In the genomic region with DNA sequence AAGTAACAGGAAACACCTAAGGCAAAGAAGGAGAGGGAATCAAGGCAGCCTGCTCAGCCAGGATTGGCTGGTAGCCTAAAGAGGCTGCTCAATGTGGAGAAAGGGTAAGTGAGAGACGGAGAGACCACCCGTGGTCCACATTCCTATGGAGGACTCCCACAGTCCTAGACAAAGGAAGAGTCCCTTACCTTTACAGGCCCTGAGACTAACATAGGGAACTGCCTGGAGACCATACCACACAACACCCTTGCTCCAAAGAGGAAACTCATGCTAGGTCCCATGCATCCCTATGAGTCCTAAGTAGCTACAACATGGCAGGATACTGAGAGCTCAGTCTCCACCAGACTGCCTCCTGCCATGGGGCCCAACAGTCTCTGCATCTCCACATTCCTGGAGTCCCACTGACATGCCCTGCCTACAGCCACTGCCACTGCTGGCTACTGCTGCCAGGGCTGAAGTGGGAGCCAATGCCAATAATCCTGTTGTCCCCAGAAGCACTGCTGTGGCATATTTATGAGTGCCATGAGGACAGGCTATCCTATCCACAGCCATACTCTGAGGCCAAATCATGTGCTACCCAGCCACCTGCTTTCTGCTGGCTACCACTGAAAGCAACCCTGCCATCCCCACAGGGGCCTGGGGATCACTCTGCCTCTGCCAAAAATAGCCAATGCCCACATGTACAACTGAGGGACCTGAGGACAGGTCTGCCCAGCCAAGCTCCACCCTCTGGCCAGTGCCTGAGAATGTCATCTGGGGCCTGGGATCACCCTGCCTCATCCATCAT, we compare ENCODE assay signal across 2 cellular contexts.
TF ChIP-seq lines count a peak whose summit lies in the region.

No MANE protein-coding gene starts in this region.

TF ChIP-seq in GM23338, 12 proteins besides CTCF, POLR2A, EP300 and RAD21:
- TF ChIP-seq, protein P1, sequence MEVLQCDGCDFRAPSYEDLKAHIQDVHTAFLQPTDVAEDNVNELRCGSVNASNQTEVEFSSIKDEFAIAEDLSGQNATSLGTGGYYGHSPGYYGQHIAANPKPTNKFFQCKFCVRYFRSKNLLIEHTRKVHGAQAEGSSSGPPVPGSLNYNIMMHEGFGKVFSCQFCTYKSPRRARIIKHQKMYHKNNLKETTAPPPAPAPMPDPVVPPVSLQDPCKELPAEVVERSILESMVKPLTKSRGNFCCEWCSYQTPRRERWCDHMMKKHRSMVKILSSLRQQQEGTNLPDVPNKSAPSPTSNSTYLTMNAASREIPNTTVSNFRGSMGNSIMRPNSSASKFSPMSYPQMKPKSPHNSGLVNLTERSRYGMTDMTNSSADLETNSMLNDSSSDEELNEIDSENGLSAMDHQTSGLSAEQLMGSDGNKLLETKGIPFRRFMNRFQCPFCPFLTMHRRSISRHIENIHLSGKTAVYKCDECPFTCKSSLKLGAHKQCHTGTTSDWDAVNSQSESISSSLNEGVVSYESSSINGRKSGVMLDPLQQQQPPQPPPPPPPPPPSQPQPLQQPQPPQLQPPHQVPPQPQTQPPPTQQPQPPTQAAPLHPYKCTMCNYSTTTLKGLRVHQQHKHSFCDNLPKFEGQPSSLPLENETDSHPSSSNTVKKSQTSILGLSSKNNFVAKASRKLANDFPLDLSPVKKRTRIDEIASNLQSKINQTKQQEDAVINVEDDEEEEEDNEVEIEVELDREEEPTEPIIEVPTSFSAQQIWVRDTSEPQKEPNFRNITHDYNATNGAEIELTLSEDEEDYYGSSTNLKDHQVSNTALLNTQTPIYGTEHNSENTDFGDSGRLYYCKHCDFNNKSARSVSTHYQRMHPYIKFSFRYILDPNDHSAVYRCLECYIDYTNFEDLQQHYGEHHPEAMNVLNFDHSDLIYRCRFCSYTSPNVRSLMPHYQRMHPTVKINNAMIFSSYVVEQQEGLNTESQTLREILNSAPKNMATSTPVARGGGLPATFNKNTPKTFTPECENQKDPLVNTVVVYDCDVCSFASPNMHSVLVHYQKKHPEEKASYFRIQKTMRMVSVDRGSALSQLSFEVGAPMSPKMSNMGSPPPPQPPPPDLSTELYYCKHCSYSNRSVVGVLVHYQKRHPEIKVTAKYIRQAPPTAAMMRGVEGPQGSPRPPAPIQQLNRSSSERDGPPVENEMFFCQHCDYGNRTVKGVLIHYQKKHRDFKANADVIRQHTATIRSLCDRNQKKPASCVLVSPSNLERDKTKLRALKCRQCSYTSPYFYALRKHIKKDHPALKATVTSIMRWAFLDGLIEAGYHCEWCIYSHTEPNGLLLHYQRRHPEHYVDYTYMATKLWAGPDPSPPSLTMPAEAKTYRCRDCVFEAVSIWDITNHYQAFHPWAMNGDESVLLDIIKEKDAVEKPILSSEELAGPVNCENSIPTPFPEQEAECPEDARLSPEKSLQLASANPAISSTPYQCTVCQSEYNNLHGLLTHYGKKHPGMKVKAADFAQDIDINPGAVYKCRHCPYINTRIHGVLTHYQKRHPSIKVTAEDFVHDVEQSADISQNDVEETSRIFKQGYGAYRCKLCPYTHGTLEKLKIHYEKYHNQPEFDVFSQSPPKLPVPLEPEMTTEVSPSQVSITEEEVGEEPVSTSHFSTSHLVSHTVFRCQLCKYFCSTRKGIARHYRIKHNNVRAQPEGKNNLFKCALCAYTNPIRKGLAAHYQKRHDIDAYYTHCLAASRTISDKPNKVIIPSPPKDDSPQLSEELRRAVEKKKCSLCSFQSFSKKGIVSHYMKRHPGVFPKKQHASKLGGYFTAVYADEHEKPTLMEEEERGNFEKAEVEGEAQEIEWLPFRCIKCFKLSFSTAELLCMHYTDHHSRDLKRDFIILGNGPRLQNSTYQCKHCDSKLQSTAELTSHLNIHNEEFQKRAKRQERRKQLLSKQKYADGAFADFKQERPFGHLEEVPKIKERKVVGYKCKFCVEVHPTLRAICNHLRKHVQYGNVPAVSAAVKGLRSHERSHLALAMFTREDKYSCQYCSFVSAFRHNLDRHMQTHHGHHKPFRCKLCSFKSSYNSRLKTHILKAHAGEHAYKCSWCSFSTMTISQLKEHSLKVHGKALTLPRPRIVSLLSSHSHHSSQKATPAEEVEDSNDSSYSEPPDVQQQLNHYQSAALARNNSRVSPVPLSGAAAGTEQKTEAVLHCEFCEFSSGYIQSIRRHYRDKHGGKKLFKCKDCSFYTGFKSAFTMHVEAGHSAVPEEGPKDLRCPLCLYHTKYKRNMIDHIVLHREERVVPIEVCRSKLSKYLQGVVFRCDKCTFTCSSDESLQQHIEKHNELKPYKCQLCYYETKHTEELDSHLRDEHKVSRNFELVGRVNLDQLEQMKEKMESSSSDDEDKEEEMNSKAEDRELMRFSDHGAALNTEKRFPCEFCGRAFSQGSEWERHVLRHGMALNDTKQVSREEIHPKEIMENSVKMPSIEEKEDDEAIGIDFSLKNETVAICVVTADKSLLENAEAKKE (CRISPR knock-in tag; IDR thresholded peaks at IDR 0.05): 0 out of 2 replicates have a peak, but pooled peaks have one; percentile 27
- TF ChIP-seq NANOG (IDR thresholded peaks at IDR 0.05; ENCODE audit: borderline replicate concordance) (no peak), EZH2 (IDR thresholded peaks at IDR 0.05; ENCODE audit: low read depth, unreplicated experiment) (no peak)

TF ChIP-seq in IMR-90, 13 proteins besides CTCF, POLR2A, EP300 and RAD21:
- TF ChIP-seq MXI1 (IDR thresholded peaks at IDR 0.05; ENCODE audit: borderline replicate concordance, low read depth, low read length) (no peak), FOS (IDR thresholded peaks at IDR 0.05; ENCODE audit: low read depth, low read length) (no peak), RCOR1 (IDR thresholded peaks at IDR 0.05; ENCODE audit: insufficient replicate concordance, low read length) (no peak), NFE2L2 (IDR thresholded peaks at IDR 0.05; ENCODE audit: low read depth, low read length) (no peak), SMC3 (IDR thresholded peaks at IDR 0.05; ENCODE audit: low read depth, low read length) (no peak), RFX5 (IDR thresholded peaks at IDR 0.05; ENCODE audit: low read depth, low read length) (no peak), CEBPB (IDR thresholded peaks at IDR 0.05; ENCODE audit: low read depth, low read length) (no peak), MAZ (IDR thresholded peaks at IDR 0.05; ENCODE audit: borderline replicate concordance, low read depth, low read length) (no peak), MAFK (IDR thresholded peaks at IDR 0.05; ENCODE audit: low read depth, low read length) (no peak), CHD1 (IDR thresholded peaks at IDR 0.05; ENCODE audit: low read depth, low read length) (no peak), BHLHE40 (IDR thresholded peaks at IDR 0.05; ENCODE audit: low read depth, low read length) (no peak)
- TF ChIP-seq, protein P2, sequence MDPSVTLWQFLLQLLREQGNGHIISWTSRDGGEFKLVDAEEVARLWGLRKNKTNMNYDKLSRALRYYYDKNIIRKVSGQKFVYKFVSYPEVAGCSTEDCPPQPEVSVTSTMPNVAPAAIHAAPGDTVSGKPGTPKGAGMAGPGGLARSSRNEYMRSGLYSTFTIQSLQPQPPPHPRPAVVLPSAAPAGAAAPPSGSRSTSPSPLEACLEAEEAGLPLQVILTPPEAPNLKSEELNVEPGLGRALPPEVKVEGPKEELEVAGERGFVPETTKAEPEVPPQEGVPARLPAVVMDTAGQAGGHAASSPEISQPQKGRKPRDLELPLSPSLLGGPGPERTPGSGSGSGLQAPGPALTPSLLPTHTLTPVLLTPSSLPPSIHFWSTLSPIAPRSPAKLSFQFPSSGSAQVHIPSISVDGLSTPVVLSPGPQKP (IDR thresholded peaks at IDR 0.05; ENCODE audit: borderline replicate concordance, low read depth, low read length): no peak
- TF ChIP-seq, protein P3, sequence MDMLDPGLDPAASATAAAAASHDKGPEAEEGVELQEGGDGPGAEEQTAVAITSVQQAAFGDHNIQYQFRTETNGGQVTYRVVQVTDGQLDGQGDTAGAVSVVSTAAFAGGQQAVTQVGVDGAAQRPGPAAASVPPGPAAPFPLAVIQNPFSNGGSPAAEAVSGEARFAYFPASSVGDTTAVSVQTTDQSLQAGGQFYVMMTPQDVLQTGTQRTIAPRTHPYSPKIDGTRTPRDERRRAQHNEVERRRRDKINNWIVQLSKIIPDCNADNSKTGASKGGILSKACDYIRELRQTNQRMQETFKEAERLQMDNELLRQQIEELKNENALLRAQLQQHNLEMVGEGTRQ (IDR thresholded peaks at IDR 0.05; ENCODE audit: low read depth, low read length): no peak
